7 cellular contexts compared by ENCODE assay signal in the genomic region with DNA sequence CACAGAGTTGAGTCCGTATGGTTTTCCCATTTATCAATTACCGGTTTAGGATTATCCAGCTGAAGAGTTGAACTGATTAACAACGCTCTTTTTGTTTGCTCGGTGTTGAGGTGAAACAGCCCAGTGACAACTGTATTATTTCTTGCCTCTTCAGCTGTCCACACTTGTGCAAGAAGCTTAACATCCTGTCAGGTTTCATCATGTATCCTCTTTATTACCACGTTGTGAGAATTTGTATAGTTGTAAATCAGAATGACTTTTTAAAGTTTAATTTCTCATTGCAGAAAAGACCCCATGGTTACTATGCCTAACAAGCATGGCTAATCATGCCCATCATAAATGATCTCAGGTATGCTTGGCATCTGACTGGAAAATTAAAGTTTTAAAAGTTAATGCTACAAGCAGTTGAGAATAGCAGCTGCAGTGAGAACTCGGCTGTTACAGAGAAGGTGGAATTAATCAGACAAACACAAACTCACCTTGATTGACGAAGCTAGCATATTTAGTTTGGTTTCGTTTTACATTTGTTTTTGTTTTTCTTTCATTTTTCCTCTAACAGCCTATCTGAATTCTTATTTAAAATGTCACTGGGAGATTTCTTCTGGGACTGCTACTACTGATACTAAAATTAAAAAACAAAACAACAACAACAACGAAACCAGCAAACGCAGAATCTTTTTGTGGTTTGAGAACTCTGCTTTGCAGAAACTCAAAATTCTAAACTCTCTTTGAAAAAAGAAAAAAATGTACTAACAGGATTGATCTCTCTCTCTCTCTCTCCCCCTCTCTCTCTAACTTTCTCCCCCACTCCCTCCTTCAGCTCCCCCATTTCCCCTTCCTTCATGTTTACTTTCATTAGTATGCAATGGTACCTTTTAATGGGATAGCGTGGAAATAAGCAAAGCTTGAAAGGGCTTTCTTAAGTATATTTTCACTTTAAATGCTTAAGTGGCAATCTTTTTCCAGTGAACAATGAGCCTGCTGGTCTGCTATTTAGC.
DNase-seq lines count a peak whose midpoint lies in the region; ATAC-seq lines count a peak whose summit lies in the region.

No MANE protein-coding gene starts in this region.

- H3K36me3 ChIP-seq in H7 (replicated peaks; ENCODE audit: control insufficient read depth, insufficient read depth, low read length), result no peaks in the 10 kb centered on the region

- DNase-seq in H7 (no peak), OCI-M1 (lab: John Stamatoyannopoulos, UW) (peak; percentile 23), fibroblast of peridontal ligament (ENCODE audit: extremely low read depth) (peak; percentile 27), renal cortical epithelial cell (ENCODE audit: low read depth) (peak; percentile 67), NCI-H1436 (lab: John Stamatoyannopoulos, UW) (no peak)

- H3K27me3 ChIP-seq in H7 (ENCODE audit: control insufficient read depth, insufficient read depth, low read length), result no peaks in the 10 kb centered on the region

- ATAC-seq in GM21529 (IDR thresholded peaks at IDR 0.05; ENCODE audit: unreplicated experiment), result no peak
- no peak for ATAC-seq in HG03025 (IDR thresholded peaks at IDR 0.05; ENCODE audit: low FRiP score, unreplicated experiment)

- peak overlapping the region; percentile 0; the same call in 1 of the 2 replicates for H3K4me3 ChIP-seq in H7 (ENCODE audit: insufficient read depth, low read depth, low read length)

Comparison
In these comparisons a context has a peak if more than half of its experiments do, and no peak if none do; other contexts are left out.
1. DNase-seq: peak in OCI-M1 (single experiment), fibroblast of peridontal ligament (single experiment) and renal cortical epithelial cell (single experiment); none in H7 (single experiment) and NCI-H1436 (single experiment).